Comparison of ENCODE assay signal across 25 cellular contexts in genomic region chr17:4643676-4644075, GRCh38. TPM values are rescaled to one million over a fixed set of nuclear protein-coding genes. Genes with fewer than 3 reads are reported as not detected.
"Had no signal": no experiment of that assay in that cellular context is flagged by ENCODE, and none has a peak within 500 bp of the region (broad histone marks: within the 10 kb centered on the region; RNA-seq: fewer than 3 reads in every experiment).

No MANE protein-coding gene starts in this region.

- H3K4me3 ChIP-seq: adrenal gland, breast epithelium, coronary artery, esophagus squamous epithelium, heart left ventricle, lower lobe of right lung, sigmoid colon, thoracic aorta, upper lobe of right lung had no signal

- H3K9me3 ChIP-seq: adrenal gland, breast epithelium, esophagus squamous epithelium, heart left ventricle, lower lobe of right lung, sigmoid colon, thoracic aorta, upper lobe of right lung had no signal

- ATAC-seq: activated T-helper 17 cell treated with anti-CD3 and anti-CD28 coated beads, Interleukin-2, amount 50 U/mL, for 72 hours; heart left ventricle; left cardiac atrium; lower lobe of right lung; naive thymus-derived CD4-positive, alpha-beta T cell; upper lobe of right lung; WTC11 had no signal

- H3K27ac ChIP-seq: adrenal gland, breast epithelium, coronary artery, esophagus squamous epithelium, heart left ventricle, lower lobe of right lung, sigmoid colon, thoracic aorta, upper lobe of right lung had no signal

- DNase-seq: activated CD4-positive, alpha-beta T cell treated with anti-CD3 and anti-CD28 coated beads, Interleukin-2, amount 50 U/mL, for 4 hours; activated CD8-positive, alpha-beta memory T cell treated with anti-CD3 and anti-CD28 coated beads for 24 hours; activated CD8-positive, alpha-beta memory T cell treated with anti-CD3 and anti-CD28 coated beads, Interleukin-2, amount 50 U/mL, for 4 hours; activated T-cell treated with anti-CD3 and anti-CD28 coated beads, Interleukin-2, amount 50 U/mL, for 24 hours; adrenal gland; esophagus squamous epithelium; heart left ventricle; left cardiac atrium; lower lobe of right lung; mesendoderm; naive thymus-derived CD4-positive, alpha-beta T cell; occipital lobe; retina; sigmoid colon; stimulated activated CD4-positive, alpha-beta T cell treated with anti-CD3 and anti-CD28 coated beads, Interleukin-2, amount 100 ng/mL, for 48 hours; stimulated activated CD8-positive, alpha-beta memory T cell treated with anti-CD3 and anti-CD28 coated beads, Interleukin-4, amount 100 ng/mL, for 48 hours; stimulated activated naive CD4-positive, alpha-beta T cell; T1000 had no signal

- H3K36me3 ChIP-seq: adrenal gland, breast epithelium, esophagus squamous epithelium, heart left ventricle, lower lobe of right lung, sigmoid colon, thoracic aorta, upper lobe of right lung had no signal

RNA-seq across cellular contexts. Expression of gene ALOX15, which starts 2.2 kb away (rescaled TPM):
- total RNA-seq: occipital lobe, posterior vena cava, thoracic aorta had no signal

RNA-seq across cellular contexts. Expression of gene SMTNL2, which starts 59.3 kb away (rescaled TPM):
- total RNA-seq: activated T-helper 17 cell treated with anti-CD3 and anti-CD28 coated beads, Interleukin-2, amount 50 U/mL, for 72 hours; naive thymus-derived CD4-positive, alpha-beta T cell had no signal
